Comparison of ENCODE assay signal across 8 cellular contexts in genomic region chr9:19922476-19923118, GRCh38.
A peak's percentile ranks its signal among the peaks of the same experiment; 100 is the strongest.
DNase-seq lines count a peak whose midpoint lies in the region; ATAC-seq, FAIRE-seq and TF ChIP-seq lines count a peak whose summit lies in the region.

No MANE protein-coding gene starts in this region.

- H3K4me2 ChIP-seq in endothelial cell of umbilical vein (ENCODE audit: insufficient read depth, low read length) = no peak overlapping the region

- H3K4me1 ChIP-seq in left ventricle myocardium inferior (peaks cover 9% of the 10 kb centered on the region), endothelial cell of umbilical vein (ENCODE audit: control insufficient read depth, extremely low read depth, insufficient read depth, low read length) (peaks cover 5% of the 10 kb centered on the region), transverse colon (peaks cover 0 to 10% (median 3%) of the 10 kb centered on the region in 4 donors)

- no peak overlapping the region for H3K4me3 ChIP-seq in left ventricle myocardium inferior
- H3K4me3 ChIP-seq in endothelial cell of umbilical vein (replicated peaks in 1 of 3; ENCODE audit: insufficient read depth in 1 of 3, low read depth in 1 of 3, low read length in 3 of 3) = no peak overlapping the region
- H3K4me3 ChIP-seq in transverse colon = no peak overlapping the region

- TF ChIP-seq POLR2A in endothelial cell of umbilical vein (IDR thresholded peaks at IDR 0.05; ENCODE audit: low read depth, low read length) = no peak
- no peak for TF ChIP-seq POLR2A in transverse colon (IDR thresholded peaks at IDR 0.05)

- in situ Hi-C loops in transverse colon (cut with MboI; ENCODE audit: low pct_ligation_motif_present in 1 of 4, low pct_unique_long_range_greater_than_20kb in 1 of 4, low sequenced_read_pairs in 3 of 4) = loop anchor here in 2 of 4 donors (10.0 to 25.0 kb wide), 6 partner anchors 90 to 1190 kb away; no protein-coding TSS in a partner anchor

- DNase-seq in left ventricle myocardium inferior (no peak), cardiac septum (ENCODE audit: low spot score) (no peak), NCI-H82 treated with DMSO at 0.1 percent for 48 hours (lab: John Stamatoyannopoulos, UW; ENCODE audit: unreplicated experiment) (peak; percentile 79), endothelial cell of umbilical vein (ENCODE audit: low read depth, low spot score) (peak; percentile 21), posterior cingulate gyrus (peak in 8 of 10 donors; percentile 29 to 92 (median 57)), transverse colon (no peak)

- no peaks in the 10 kb centered on the region for H3K36me3 ChIP-seq in left ventricle myocardium inferior
- H3K36me3 ChIP-seq in endothelial cell of umbilical vein (ENCODE audit: control insufficient read depth in 2 of 2, extremely low read depth in 1 of 2, insufficient read depth in 2 of 2, low read length in 2 of 2) = no peaks in the 10 kb centered on the region
- H3K36me3 ChIP-seq in transverse colon = no peaks in the 10 kb centered on the region

- H3K9me3 ChIP-seq in left ventricle myocardium inferior (replicated peaks) (no peaks in the 10 kb centered on the region), endothelial cell of umbilical vein (replicated peaks; ENCODE audit: control insufficient read depth, insufficient read depth, low read length) (no peaks in the 10 kb centered on the region), transverse colon (no peaks in the 10 kb centered on the region)

- no peak for ATAC-seq in GM21423 (IDR thresholded peaks at IDR 0.05; ENCODE audit: unreplicated experiment)
- ATAC-seq in GM18511 (IDR thresholded peaks at IDR 0.05; ENCODE audit: unreplicated experiment) = no peak

- POLR2A ChIA-PET in endothelial cell of umbilical vein (lab: Charles Lee) = no interaction called here

- H3K9me1 ChIP-seq in endothelial cell of umbilical vein (replicated peaks; ENCODE audit: control insufficient read depth, extremely low read depth, insufficient read depth, low read length) = no peaks in the 10 kb centered on the region

- FAIRE-seq in endothelial cell of umbilical vein (lab: Jason Lieb, UNC) = no peak

- peak; percentile 26 for TF ChIP-seq CTCF in left ventricle myocardium inferior (IDR thresholded peaks at IDR 0.05; ENCODE audit: borderline replicate concordance)
- TF ChIP-seq CTCF in endothelial cell of umbilical vein (IDR thresholded peaks at IDR 0.05; ENCODE audit: extremely low read depth in 1 of 2, insufficient read depth in 1 of 2, low read depth in 1 of 2, low read length in 2 of 2) = peak; percentile 32 to 33
- TF ChIP-seq CTCF in transverse colon (IDR thresholded peaks at IDR 0.05) = peak in 1 of 5 experiments; percentile 13

- H3K27ac ChIP-seq in left ventricle myocardium inferior (replicated peaks) = no peak overlapping the region
- no peak overlapping the region for H3K27ac ChIP-seq in endothelial cell of umbilical vein (ENCODE audit: insufficient read depth, low read depth, low read length)
- H3K27ac ChIP-seq in transverse colon = no peak overlapping the region

- H4K20me1 ChIP-seq in endothelial cell of umbilical vein (replicated peaks; ENCODE audit: control insufficient read depth, extremely low read depth, insufficient read depth, low read length) = no peaks in the 10 kb centered on the region

- CTCF ChIA-PET in endothelial cell of umbilical vein (lab: Charles Lee) = interaction anchor here (0.7 to 3.2 kb wide), 7 partner anchors 403 to 1189 kb away, joined by 3 to 41 read pairs (median 5); no protein-coding TSS in a partner anchor

- 23 to 25% methylated on average over 1 to 2 of the region's 2 CpGs for WGBS in transverse colon (ENCODE audit: low coverage in 1 of 2), 2 donors

- no TSS peak for BruUV-seq in endothelial cell of umbilical vein (replicated peaks; lab: Mats Ljungman, UMichigan)

- dilution Hi-C loops in endothelial cell of umbilical vein (cut with MboI; ENCODE audit: extremely low pct_ligation_motif_present, low sequenced_read_pairs) = no loop called here

- H3K27me3 ChIP-seq in left ventricle myocardium inferior (ENCODE audit: low read depth) = peaks cover 26% of the 10 kb centered on the region
- H3K27me3 ChIP-seq in endothelial cell of umbilical vein (ENCODE audit: control insufficient read depth in 2 of 2, insufficient read depth in 2 of 2, low read length in 2 of 2) = peaks cover 5 to 16% of the 10 kb centered on the region in 2 experiments
- H3K27me3 ChIP-seq in transverse colon = peaks cover 6% of the 10 kb centered on the region

- TF ChIP-seq EP300 in transverse colon (IDR thresholded peaks at IDR 0.05; ENCODE audit: low read depth) = no peak

- H3K9ac ChIP-seq in endothelial cell of umbilical vein (replicated peaks; ENCODE audit: extremely low read depth, insufficient read depth, low read length) = no peak overlapping the region

- H2AFZ ChIP-seq in endothelial cell of umbilical vein (ENCODE audit: low read depth, low read length) = no peak overlapping the region

- intact Hi-C loops in left ventricle myocardium inferior (cut with micrococcal nuclease) (loop anchor here (10.0 kb wide), 1 partner anchor 432 kb away; no protein-coding TSS in a partner anchor), cardiac septum (cut with DNase I) (no loop called here), endothelial cell of umbilical vein (cut with micrococcal nuclease) (loop anchor here (1.0 to 10.0 kb wide), 3 partner anchors 429 to 962 kb away; no protein-coding TSS in a partner anchor), posterior cingulate gyrus (cut with DNase I) (loop anchor here (1.0 to 10.0 kb wide), 4 partner anchors 148 to 452 kb away; no protein-coding TSS in a partner anchor), transverse colon (cut with DNase I; ENCODE audit: low total_unique reads) (loop anchor here (10.0 kb wide), 1 partner anchor 702 kb away; the partner anchor contains the start of gene MLLT3)

- no peaks in the 10 kb centered on the region for H3K79me2 ChIP-seq in endothelial cell of umbilical vein (ENCODE audit: control insufficient read depth, insufficient read depth, low read length)

TF ChIP-seq in endothelial cell of umbilical vein, 7 proteins besides CTCF, POLR2A, EP300 and RAD21:
- TF ChIP-seq FOS (IDR thresholded peaks at IDR 0.05; ENCODE audit: borderline replicate concordance, insufficient read depth, low read length) (no peak), MYC (IDR thresholded peaks at IDR 0.05; ENCODE audit: low read depth, low read length) (no peak), GATA2 (IDR thresholded peaks at IDR 0.05; ENCODE audit: insufficient read depth, insufficient read length, low read depth, low read length) (no peak), POLR2AphosphoS5 (IDR thresholded peaks at IDR 0.05; ENCODE audit: insufficient read depth, low read depth, low read length) (no peak), EZH2 (IDR thresholded peaks at IDR 0.05; ENCODE audit: borderline replicate concordance, low read depth, low read length, severe bottlenecking) (no peak), JUN (IDR thresholded peaks at IDR 0.05; ENCODE audit: borderline replicate concordance, insufficient read depth, insufficient read length, low read depth) (no peak), MAX (IDR thresholded peaks at IDR 0.05; ENCODE audit: insufficient read depth, insufficient read length) (no peak)

Comparison
In these comparisons a context has a peak if more than half of its experiments do, and no peak if none do; other contexts are left out.
1. DNase-seq: peak in NCI-H82 treated with DMSO at 0.1 percent for 48 hours (single experiment), endothelial cell of umbilical vein (single experiment) and posterior cingulate gyrus (8 of 10); none in left ventricle myocardium inferior (single experiment), cardiac septum (single experiment) and transverse colon (single experiment).